ENCODE assay signal across 8 cellular contexts in genomic region chr1:88462481-88463261, GRCh38.
A peak's percentile ranks its signal among the peaks of the same experiment; 100 is the strongest.
DNase-seq lines count a peak whose midpoint lies in the region; ATAC-seq, FAIRE-seq and TF ChIP-seq lines count a peak whose summit lies in the region.

No MANE protein-coding gene starts in this region.

- H3K79me2 ChIP-seq in keratinocyte (ENCODE audit: control insufficient read depth, insufficient read depth, low read length), result no peaks in the 10 kb centered on the region
- H3K79me2 ChIP-seq in smooth muscle cell (ENCODE audit: low read depth), result no peaks in the 10 kb centered on the region

- ATAC-seq in A549, result peak; percentile 78 to 80
- ATAC-seq in naive thymus-derived CD8-positive, alpha-beta T cell, result no peak

- TF ChIP-seq CTCF in A549 (IDR thresholded peaks at IDR 0.05) (no peak), cardiac fibroblast (IDR thresholded peaks at IDR 0.05; ENCODE audit: low read depth, low read length) (no peak), keratinocyte (optimal IDR thresholded peaks at IDR 0.05 in 1 of 3, IDR thresholded peaks at IDR 0.05 in 1 of 3, conservative IDR thresholded peaks at IDR 0.05 in 1 of 3; ENCODE audit: extremely low read depth in 1 of 3, insufficient read depth in 2 of 3, low read length in 3 of 3) (no peak), smooth muscle cell (IDR thresholded peaks at IDR 0.05; ENCODE audit: borderline replicate concordance, insufficient read depth, poor library complexity, severe bottlenecking) (no peak), GM13977 (IDR thresholded peaks at IDR 0.05; ENCODE audit: extremely low read depth, insufficient read depth, missing control alignments) (no peak)

- FAIRE-seq in A549 (lab: Jason Lieb, UNC) (no peak), keratinocyte (lab: Jason Lieb, UNC) (no peak)

- no peak for TF ChIP-seq POLR2A in A549 (IDR thresholded peaks at IDR 0.05; ENCODE audit: low read length)

- no peaks in the 10 kb centered on the region for H3F3A ChIP-seq in smooth muscle cell (ENCODE audit: low read depth)

- H3K9ac ChIP-seq in keratinocyte (ENCODE audit: control insufficient read depth, extremely low read depth, insufficient read depth, low read length), result no peak overlapping the region
- H3K9ac ChIP-seq in smooth muscle cell (ENCODE audit: low read depth), result peak overlapping the region; percentile 44

- no peak for TF ChIP-seq EP300 in A549 (IDR thresholded peaks at IDR 0.05)

- H3K27me3 Mint-ChIP-seq in naive thymus-derived CD8-positive, alpha-beta T cell, result peaks cover 17 to 34% (median 22%) of the 10 kb centered on the region in 5 donors

- POLR2A ChIA-PET in A549 (lab: Yijun Ruan, JAX), result no interaction called here
- POLR2A ChIA-PET in naive thymus-derived CD8-positive, alpha-beta T cell (lab: Charles Lee), result no interaction called here

- in situ Hi-C loops in GM13977 (cut with MboI; ENCODE audit: low pct_unique_long_range_greater_than_20kb, low sequenced_read_pairs, unreplicated experiment), result no loop called here

- H4K20me1 ChIP-seq in keratinocyte (ENCODE audit: control insufficient read depth, extremely low read depth, insufficient read depth, low read length) (no peaks in the 10 kb centered on the region), smooth muscle cell (ENCODE audit: low read depth) (no peaks in the 10 kb centered on the region)

- H3K4me3 Mint-ChIP-seq in naive thymus-derived CD8-positive, alpha-beta T cell, result no peak overlapping the region

- TF ChIP-seq RAD21 in A549 (conservative IDR thresholded peaks at IDR 0.05 in 1 of 2, IDR thresholded peaks at IDR 0.05 in 1 of 2), result no peak

- CTCF ChIA-PET in A549 (lab: Yijun Ruan, JAX), result interaction anchor here (0.7 kb wide), 1 partner anchor 162 kb away, joined by 3 read pairs; no protein-coding TSS in a partner anchor

- peaks cover 0 to 2% (median under 1%) of the 10 kb centered on the region in 4 donors for H3K4me1 Mint-ChIP-seq in naive thymus-derived CD8-positive, alpha-beta T cell

- peaks cover 0 to 10% (median 0%) of the 10 kb centered on the region in 9 donors for H3K9me3 Mint-ChIP-seq in naive thymus-derived CD8-positive, alpha-beta T cell

- H3K9me3 ChIP-seq in A549 (no peaks in the 10 kb centered on the region), keratinocyte (ENCODE audit: control insufficient read depth, low read depth, low read length) (no peaks in the 10 kb centered on the region), smooth muscle cell (replicated peaks; ENCODE audit: low read depth) (no peaks in the 10 kb centered on the region)
- no peaks in the 10 kb centered on the region for H3K9me3 ChIP-seq in effector memory CD4-positive, alpha-beta T cell (ENCODE audit: control insufficient read depth, low read length)

- DNase-seq in A549 (ENCODE audit: low read depth in 1 of 2, low spot score in 1 of 2), result peak in 1 of 2 experiments; percentile 10
- peak; percentile 42 for DNase-seq in HuH-7 (ENCODE audit: low spot score)
- DNase-seq in cardiac fibroblast (ENCODE audit: low read depth in 2 of 2), result peak; percentile 19 to 29
- DNase-seq in keratinocyte (ENCODE audit: low read depth, low spot score), result no peak
- no peak for DNase-seq in smooth muscle cell (lab: John Stamatoyannopoulos, UW; ENCODE audit: unreplicated experiment)
- no peak for DNase-seq in GM13977 (ENCODE audit: low spot score)
- DNase-seq in naive thymus-derived CD8-positive, alpha-beta T cell, result no peak
- DNase-seq in effector memory CD4-positive, alpha-beta T cell, result no peak

- H3K4me3 ChIP-seq in A549 (peak overlapping the region; percentile 46), cardiac fibroblast (replicated peaks in 1 of 2; ENCODE audit: low read depth in 2 of 2, low read length in 2 of 2) (peak overlapping the region; percentile 31 to 36), keratinocyte (ENCODE audit: control insufficient read depth in 2 of 3, extremely low read depth in 1 of 3, insufficient read depth in 2 of 3, low read depth in 1 of 3, low read length in 3 of 3) (peak overlapping the region in 1 of 3 experiments; percentile 14), smooth muscle cell (peak overlapping the region; percentile 63)
- H3K4me3 ChIP-seq in effector memory CD4-positive, alpha-beta T cell (ENCODE audit: insufficient read depth, low read depth, low read length, poor library complexity, severe bottlenecking), result no peak overlapping the region

- H3K9me1 ChIP-seq in keratinocyte (ENCODE audit: control insufficient read depth, extremely low read depth, insufficient read depth, low read length), result no peaks in the 10 kb centered on the region

- dilution Hi-C loops in keratinocyte (cut with MboI; ENCODE audit: extremely low pct_ligation_motif_present, low sequenced_read_pairs), result no loop called here

- no peak overlapping the region for H2AFZ ChIP-seq in keratinocyte (ENCODE audit: control insufficient read depth, low read length)
- peak overlapping the region; percentile 96 for H2AFZ ChIP-seq in smooth muscle cell (ENCODE audit: low read depth)

- H3K27ac Mint-ChIP-seq in naive thymus-derived CD8-positive, alpha-beta T cell, result no peak overlapping the region

- H3K4me1 ChIP-seq in A549 (no peaks in the 10 kb centered on the region), keratinocyte (ENCODE audit: control insufficient read depth, extremely low read depth, insufficient read depth, low read length) (no peaks in the 10 kb centered on the region), smooth muscle cell (ENCODE audit: low read depth) (peaks cover 5% of the 10 kb centered on the region)
- H3K4me1 ChIP-seq in effector memory CD4-positive, alpha-beta T cell (ENCODE audit: control insufficient read depth, insufficient read depth, low read length, poor library complexity, severe bottlenecking), result no peaks in the 10 kb centered on the region

- H3K4me2 ChIP-seq in A549, result peak overlapping the region; percentile 89
- peak overlapping the region; percentile 53 for H3K4me2 ChIP-seq in keratinocyte (ENCODE audit: control insufficient read depth, extremely low read depth, insufficient read depth, low read depth, low read length)
- peak overlapping the region; percentile 96 for H3K4me2 ChIP-seq in smooth muscle cell

- peaks cover 23% of the 10 kb centered on the region for H3K27me3 ChIP-seq in keratinocyte (ENCODE audit: control insufficient read depth, extremely low read depth, insufficient read depth, low read length)
- peaks cover 14% of the 10 kb centered on the region for H3K27me3 ChIP-seq in smooth muscle cell (ENCODE audit: low read depth)
- peaks cover 3% of the 10 kb centered on the region for H3K27me3 ChIP-seq in effector memory CD4-positive, alpha-beta T cell (replicated peaks; ENCODE audit: control insufficient read depth, insufficient read depth, low read length, poor library complexity, severe bottlenecking)

- WGBS in A549 (ENCODE audit: missing lambda C conversion rate), result 13% methylated on average over 29 of the region's 70 CpGs
- 3% methylated on average over 59 of the region's 70 CpGs for WGBS in smooth muscle cell (ENCODE audit: low lambda C conversion rate)

- H3K27ac ChIP-seq in A549 (peak overlapping the region in 1 of 2 experiments; percentile 68; a peak in 2 of 6 replicates), keratinocyte (ENCODE audit: control insufficient read depth, insufficient read depth, low read length) (no peak overlapping the region), smooth muscle cell (ENCODE audit: low read depth) (no peak overlapping the region)
- H3K27ac ChIP-seq in effector memory CD4-positive, alpha-beta T cell (ENCODE audit: insufficient read depth, low read length, poor library complexity, severe bottlenecking), result no peak overlapping the region

- H3K36me3 ChIP-seq in keratinocyte (ENCODE audit: control insufficient read depth in 2 of 2, extremely low read depth in 1 of 2, insufficient read depth in 2 of 2, low read length in 2 of 2) (no peaks in the 10 kb centered on the region), smooth muscle cell (ENCODE audit: low read depth) (no peaks in the 10 kb centered on the region)
- no peaks in the 10 kb centered on the region for H3K36me3 ChIP-seq in effector memory CD4-positive, alpha-beta T cell (ENCODE audit: control insufficient read depth, insufficient read depth, low read length)

- no peaks in the 10 kb centered on the region for H3K36me3 Mint-ChIP-seq in naive thymus-derived CD8-positive, alpha-beta T cell

TF ChIP-seq in A549, 52 proteins besides CTCF, POLR2A, EP300 and RAD21:
- TF ChIP-seq FOXS1 (CRISPR knock-in tag; IDR thresholded peaks at IDR 0.05) (no peak), HEYL (CRISPR knock-in tag; IDR thresholded peaks at IDR 0.05) (no peak), EHMT2 (IDR thresholded peaks at IDR 0.05; ENCODE audit: low read depth) (no peak), SMC3 (IDR thresholded peaks at IDR 0.05) (no peak), PBX3 (IDR thresholded peaks at IDR 0.05) (no peak), CHD2 (IDR thresholded peaks at IDR 0.05; ENCODE audit: low read length, partially characterized antibody) (no peak), SREBF2 (IDR thresholded peaks at IDR 0.05) (no peak), KDM5A (IDR thresholded peaks at IDR 0.05) (no peak), HDAC2 (IDR thresholded peaks at IDR 0.05) (no peak), RARB (CRISPR knock-in tag; IDR thresholded peaks at IDR 0.05) (no peak), TP53 (CRISPR knock-in tag; IDR thresholded peaks at IDR 0.05) (no peak), POLR2AphosphoS2 (conservative IDR thresholded peaks at IDR 0.05; ENCODE audit: low read length) (no peak)

Comparison
In these comparisons a context has a peak if more than half of its experiments do, and no peak if none do; other contexts are left out.
1. ATAC-seq: peak in A549 (2 of 2); none in naive thymus-derived CD8-positive, alpha-beta T cell (0 of 2).
2. DNase-seq: peak in HuH-7 (single experiment) and cardiac fibroblast (2 of 2); none in keratinocyte (single experiment), smooth muscle cell (single experiment), GM13977 (single experiment), naive thymus-derived CD8-positive, alpha-beta T cell (0 of 10) and effector memory CD4-positive, alpha-beta T cell (0 of 3).
3. Peak in every context shown above with its lines, with median percentiles within 50 percentile points of each other: H3K4me2 ChIP-seq.